Comparison of ENCODE assay signal across 11 cellular contexts in genomic region chr6:85592044-85592443, GRCh38. TPM values are rescaled to one million over a fixed set of nuclear protein-coding genes. Genes with fewer than 3 reads are reported as not detected.
DNase-seq lines count a peak whose midpoint lies in the region; ATAC-seq and TF ChIP-seq lines count a peak whose summit lies in the region.
"Had no signal": no experiment of that assay in that cellular context is flagged by ENCODE, and none has a peak within 500 bp of the region (broad histone marks: within the 10 kb centered on the region; RNA-seq: fewer than 3 reads in every experiment).

No MANE protein-coding gene starts in this region.

- no peaks in the 10 kb centered on the region for H3K27me3 Mint-ChIP-seq in activated naive CD8-positive, alpha-beta T cell treated with anti-CD3 and anti-CD28 coated beads, Interleukin-2, amount 50 U/mL, for 24 hours
- no peaks in the 10 kb centered on the region for H3K27me3 Mint-ChIP-seq in mesothelial cell of epicardium (ENCODE audit: low read depth)

- H3K79me2 ChIP-seq in ACC112 (ENCODE audit: control insufficient read depth, insufficient read depth, low read length, unreplicated experiment) (peaks cover 42% of the 10 kb centered on the region), GM23248 (ENCODE audit: insufficient read depth) (peaks cover 59% of the 10 kb centered on the region)

- ATAC-seq in activated naive CD8-positive, alpha-beta T cell treated with anti-CD3 and anti-CD28 coated beads, Interleukin-2, amount 50 U/mL, for 24 hours = no peak
- ATAC-seq in HG03439 (IDR thresholded peaks at IDR 0.05; ENCODE audit: unreplicated experiment) = no peak
- ATAC-seq: left lobe of liver had no signal

- H4K20me1 ChIP-seq in GM23248 (ENCODE audit: insufficient read depth) = no peaks in the 10 kb centered on the region

- peaks cover 19% of the 10 kb centered on the region for H3K36me3 ChIP-seq in ACC112 (ENCODE audit: insufficient read depth, low read length)
- H3K36me3 ChIP-seq in GM23248 (ENCODE audit: low read depth) = no peaks in the 10 kb centered on the region; the same call in 1 of the 2 replicates

- H3F3A ChIP-seq in GM23248 (ENCODE audit: insufficient read depth) = peaks cover 43% of the 10 kb centered on the region

- H3K27me3 ChIP-seq in ACC112 (ENCODE audit: insufficient read depth, low read length) (no peaks in the 10 kb centered on the region), GM23248 (replicated peaks; ENCODE audit: insufficient read depth) (no peaks in the 10 kb centered on the region)

- no peaks in the 10 kb centered on the region for H3K9me3 Mint-ChIP-seq in activated naive CD8-positive, alpha-beta T cell treated with anti-CD3 and anti-CD28 coated beads, Interleukin-2, amount 50 U/mL, for 24 hours
- peaks cover 21% of the 10 kb centered on the region for H3K9me3 Mint-ChIP-seq in mesothelial cell of epicardium

- no peaks in the 10 kb centered on the region for H3K9me3 ChIP-seq in GM23248 (ENCODE audit: low read depth)

- H3K9me2 ChIP-seq in GM23248 (ENCODE audit: insufficient read depth) = no peaks in the 10 kb centered on the region

- in situ Hi-C loops in GM23248 (cut with MboI) = no loop called here

- no peak for TF ChIP-seq CTCF in mesothelial cell of epicardium (IDR thresholded peaks at IDR 0.05; ENCODE audit: unreplicated experiment)

- H3K36me3 Mint-ChIP-seq in activated naive CD8-positive, alpha-beta T cell treated with anti-CD3 and anti-CD28 coated beads, Interleukin-2, amount 50 U/mL, for 24 hours (ENCODE audit: low read depth) = peaks cover 31% of the 10 kb centered on the region
- H3K36me3 Mint-ChIP-seq in mesothelial cell of epicardium = peaks cover 20% of the 10 kb centered on the region

- no peak for DNase-seq in GM23248
- DNase-seq in activated naive CD8-positive, alpha-beta T cell treated with anti-CD3 and anti-CD28 coated beads, Interleukin-2, amount 50 U/mL, for 24 hours = no peak
- DNase-seq in mesothelial cell of epicardium (ENCODE audit: low spot score in 2 of 2, unreplicated experiment in 2 of 2) = no peak
- DNase-seq in NCI-H1105 treated with DMSO at 0.1 percent for 48 hours (lab: John Stamatoyannopoulos, UW) = no peak
- no peak for DNase-seq in hippocampal formation (lab: John Stamatoyannopoulos, UW)
- DNase-seq in NCI-H2171 treated with DMSO at 0.1 percent for 48 hours (lab: John Stamatoyannopoulos, UW) = no peak
- DNase-seq: RPMI8226; stimulated activated CD4-positive, alpha-beta T cell treated with anti-CD3 and anti-CD28 coated beads, Interleukin-4, amount 100 ng/mL, for 1 hour had no signal

- H2AFZ ChIP-seq in ACC112 (ENCODE audit: low read length, unreplicated experiment) = no peak overlapping the region
- H2AFZ ChIP-seq in GM23248 = no peak overlapping the region

- peaks cover 53% of the 10 kb centered on the region for H3K4me1 Mint-ChIP-seq in activated naive CD8-positive, alpha-beta T cell treated with anti-CD3 and anti-CD28 coated beads, Interleukin-2, amount 50 U/mL, for 24 hours
- peaks cover 14% of the 10 kb centered on the region for H3K4me1 Mint-ChIP-seq in mesothelial cell of epicardium

- H3K4me1 ChIP-seq in ACC112 (ENCODE audit: control insufficient read depth, insufficient read depth, low read length, unreplicated experiment) = peaks cover 10% of the 10 kb centered on the region
- H3K4me1 ChIP-seq in GM23248 (ENCODE audit: insufficient read depth) = peaks cover 29% of the 10 kb centered on the region

- 98% methylated on average over 2 of the region's 2 CpGs for WGBS in GM23248 (ENCODE audit: low coverage in 1 of 2, low lambda C conversion rate in 2 of 2, missing lambda C conversion rate in 2 of 2), 2 experiments

- H3K27ac ChIP-seq in ACC112 (ENCODE audit: low read depth, low read length) = no peak overlapping the region
- no peak overlapping the region; the same call in 1 of the 2 replicates for H3K27ac ChIP-seq in GM23248

- peak overlapping the region; percentile 81 for H3K4me2 ChIP-seq in GM23248 (ENCODE audit: unreplicated experiment)

- peak overlapping the region; percentile 95 for H3K4me3 Mint-ChIP-seq in activated naive CD8-positive, alpha-beta T cell treated with anti-CD3 and anti-CD28 coated beads, Interleukin-2, amount 50 U/mL, for 24 hours
- peak overlapping the region; percentile 96 for H3K4me3 Mint-ChIP-seq in mesothelial cell of epicardium

- peak overlapping the region; percentile 92 for H3K9ac ChIP-seq in GM23248

- H3K27ac Mint-ChIP-seq in activated naive CD8-positive, alpha-beta T cell treated with anti-CD3 and anti-CD28 coated beads, Interleukin-2, amount 50 U/mL, for 24 hours = peak overlapping the region; percentile 59
- peak overlapping the region; percentile 72 for H3K27ac Mint-ChIP-seq in mesothelial cell of epicardium

- H3K4me3 ChIP-seq in ACC112 (ENCODE audit: low read depth, low read length) (peak overlapping the region; percentile 97), GM23248 (peak overlapping the region; percentile 93)

RNA-seq across cellular contexts. Expression of gene SNX14, which starts 1.6 kb away (rescaled TPM):
- 70.1 and 72.4 TPM in 2 replicates for total RNA-seq in GM23248 (2014; rRNA removed; shearing (Covaris generic))
- 68.3 and 70.6 TPM in 2 replicates for polyA plus RNA-seq in GM23248 (2016; fragmentation: Nextera tagmentation; extraction: Ambion mirVana)
- 72.6 to 75.5 TPM (median 73.3 TPM) in 3 replicates for total RNA-seq in mesothelial cell of epicardium

RNA-seq across cellular contexts. Expression of gene SYNCRIP, which starts 50.6 kb away (rescaled TPM):
- 77.9 and 99.0 TPM in 2 replicates for total RNA-seq in GM23248 (2014; rRNA removed; shearing (Covaris generic))
- 138 and 150 TPM in 2 replicates for polyA plus RNA-seq in GM23248 (2016; fragmentation: Nextera tagmentation; extraction: Ambion mirVana)
- 127 to 129 TPM (median 129 TPM) in 3 replicates for total RNA-seq in mesothelial cell of epicardium
